Comparison of ENCODE assay signal across 31 cellular contexts in the genomic region with DNA sequence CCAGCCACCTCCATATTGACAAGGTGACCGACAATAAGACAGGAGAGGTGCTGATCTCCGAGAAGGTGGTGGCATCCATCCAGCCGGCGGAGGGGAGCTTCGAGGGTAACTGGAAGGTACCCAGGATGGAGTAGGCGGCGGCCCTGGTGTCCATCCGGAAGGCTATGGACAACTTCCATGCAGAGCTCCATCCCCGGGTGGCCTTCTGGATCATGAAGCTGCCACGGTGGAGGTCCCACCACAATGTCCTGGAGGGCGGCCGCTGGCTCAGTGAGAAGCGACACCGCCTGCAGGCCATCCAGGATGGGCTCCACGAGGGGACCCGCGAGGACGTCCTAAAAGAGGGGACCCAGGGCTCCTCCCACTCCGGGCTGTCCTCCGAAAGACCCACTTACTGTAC. TPM values are rescaled to one million over a fixed set of nuclear protein-coding genes. Genes with fewer than 3 reads are reported as not detected.
"Had no signal": no experiment of that assay in that cellular context is flagged by ENCODE, and none has a peak within 500 bp of the region (broad histone marks: within the 10 kb centered on the region; RNA-seq: fewer than 3 reads in every experiment).

No MANE protein-coding gene starts in this region.

- H3K4me1 ChIP-seq: neural progenitor cell, parathyroid adenoma, psoas muscle, stomach, thyroid gland, tibial nerve, vagina had no signal

- H3K36me3 ChIP-seq: neural progenitor cell, ovary, stomach, thoracic aorta, thyroid gland, tibial nerve, vagina had no signal

- H3K27ac ChIP-seq: neural progenitor cell, ovary, parathyroid adenoma, psoas muscle, skin epidermis, stomach, thoracic aorta, thyroid gland, tibial nerve, vagina had no signal

- H3K4me3 ChIP-seq: neural progenitor cell, ovary, psoas muscle, skin epidermis, smooth muscle cell, stomach, thoracic aorta, thyroid gland, tibial nerve, vagina had no signal

- H3K27me3 ChIP-seq: neural progenitor cell, ovary, stomach, thyroid gland, tibial nerve, vagina had no signal

- H3K9me3 ChIP-seq: thyroid gland, vagina had no signal

- ATAC-seq: naive thymus-derived CD4-positive, alpha-beta T cell; natural killer cell; psoas muscle; right cardiac atrium; sciatic nerve; stimulated activated effector memory CD8-positive, alpha-beta T cell treated with anti-CD3 and anti-CD28 coated beads, Interleukin-12 subunit alpha, Interleukin-12 subunit beta, amount 100 ng/mL, for 72 hours; stimulated activated naive B cell treated with anti-CD40 and anti-IgM and Interleukin-4, amounts not matched to agents 10 μg/mL and 1 μg/mL and 100 μg/mL, for 72 hours had no signal

- DNase-seq: naive thymus-derived CD4-positive, alpha-beta T cell; natural killer cell; occipital lobe; ovary; psoas muscle; stimulated activated CD4-positive, alpha-beta T cell treated with anti-CD3 and anti-CD28 coated beads, Interleukin-15, amount 100 ng/mL, for 24 hours; stimulated activated CD4-positive, alpha-beta T cell treated with anti-CD3 and anti-CD28 coated beads, Interleukin-2, amount 100 ng/mL, for 24 hours; stimulated activated CD4-positive, alpha-beta T cell treated with anti-CD3 and anti-CD28 coated beads, Interleukin-2, amount 100 ng/mL, for 48 hours; stimulated activated CD4-positive, alpha-beta T cell treated with anti-CD3 and anti-CD28 coated beads, Interleukin-4, amount 100 ng/mL, for 24 hours; stimulated activated naive B cell treated with anti-CD40 and anti-IgM and Interleukin-4, amounts not matched to agents 10 μg/mL and 1 μg/mL and 100 μg/mL, for 72 hours; stimulated activated naive CD4-positive, alpha-beta T cell treated with Interleukin-2 at 50 U/mL for 16 hours; stomach; thyroid gland; trophoblast cell had no signal

RNA-seq across cellular contexts. Expression of a gene that starts 17.0 kb away (rescaled TPM):
- total RNA-seq: naive thymus-derived CD4-positive, alpha-beta T cell; natural killer cell; occipital lobe; osteoblast; ovary; progenitor cell of endocrine pancreas; psoas muscle; renal cortical epithelial cell; right cardiac atrium; sciatic nerve; smooth muscle cell; stomach; subcutaneous adipose tissue; temporal lobe; thoracic aorta; thyroid gland; tibial nerve; ureter; vagina had no signal
- polyA plus RNA-seq: naive thymus-derived CD4-positive, alpha-beta T cell; neural cell; ovary; psoas muscle; right cardiac atrium; smooth muscle cell; stomach had no signal

RNA-seq across cellular contexts. Expression of a gene that starts 33.9 kb away (rescaled TPM):
- total RNA-seq: naive thymus-derived CD4-positive, alpha-beta T cell; natural killer cell; occipital lobe; osteoblast; ovary; progenitor cell of endocrine pancreas; psoas muscle; renal cortical epithelial cell; right cardiac atrium; sciatic nerve; smooth muscle cell; stomach; subcutaneous adipose tissue; temporal lobe; thoracic aorta; thyroid gland; tibial nerve; ureter; vagina had no signal
- polyA plus RNA-seq: naive thymus-derived CD4-positive, alpha-beta T cell; neural cell; ovary; psoas muscle; right cardiac atrium; smooth muscle cell; stomach had no signal
